1 cellular context compared by ENCODE assay signal in genomic region chr16:53058441-53058840, GRCh38.
TF ChIP-seq lines count a peak whose summit lies in the region.

No MANE protein-coding gene starts in this region.

TF ChIP-seq in IMR-90, 13 proteins besides CTCF, POLR2A, EP300 and RAD21:
- no peak for TF ChIP-seq CHD1 (IDR thresholded peaks at IDR 0.05; ENCODE audit: low read depth, low read length)
- no peak for TF ChIP-seq SMC3 (IDR thresholded peaks at IDR 0.05; ENCODE audit: low read depth, low read length)
- no peak for TF ChIP-seq CEBPB (IDR thresholded peaks at IDR 0.05; ENCODE audit: low read depth, low read length)
- TF ChIP-seq FOS (IDR thresholded peaks at IDR 0.05; ENCODE audit: low read depth, low read length) = no peak
- TF ChIP-seq USF2 (IDR thresholded peaks at IDR 0.05; ENCODE audit: low read depth, low read length) = no peak
- no peak for TF ChIP-seq BHLHE40 (IDR thresholded peaks at IDR 0.05; ENCODE audit: low read depth, low read length)
- TF ChIP-seq MXI1 (IDR thresholded peaks at IDR 0.05; ENCODE audit: borderline replicate concordance, low read depth, low read length) = no peak
- no peak for TF ChIP-seq MAFK (IDR thresholded peaks at IDR 0.05; ENCODE audit: low read depth, low read length)
- TF ChIP-seq RFX5 (IDR thresholded peaks at IDR 0.05; ENCODE audit: low read depth, low read length) = no peak
- no peak for TF ChIP-seq ELK1 (IDR thresholded peaks at IDR 0.05; ENCODE audit: borderline replicate concordance, low read depth, low read length)
TF ChIP-seq in IMR-90: peak in this region for 0.
